1 cellular context compared by ENCODE assay signal in genomic region chr16:152141-153128, GRCh38.
TF ChIP-seq lines count a peak whose summit lies in the region.

TSS of gene HBZ (plus strand) at chr16:152644. CDS start at chr16:152910, 266 bp downstream.

TF ChIP-seq in GM12878, 131 proteins besides CTCF, POLR2A, EP300 and RAD21:
- TF ChIP-seq CEBPB (IDR thresholded peaks at IDR 0.05; ENCODE audit: borderline replicate concordance in 1 of 2, low read depth in 2 of 2, low read length in 2 of 2) (no peak), BCL11A (IDR thresholded peaks at IDR 0.05; ENCODE audit: low read depth, low read length) (no peak)
